ENCODE assay signal across 2 cellular contexts in the genomic region with DNA sequence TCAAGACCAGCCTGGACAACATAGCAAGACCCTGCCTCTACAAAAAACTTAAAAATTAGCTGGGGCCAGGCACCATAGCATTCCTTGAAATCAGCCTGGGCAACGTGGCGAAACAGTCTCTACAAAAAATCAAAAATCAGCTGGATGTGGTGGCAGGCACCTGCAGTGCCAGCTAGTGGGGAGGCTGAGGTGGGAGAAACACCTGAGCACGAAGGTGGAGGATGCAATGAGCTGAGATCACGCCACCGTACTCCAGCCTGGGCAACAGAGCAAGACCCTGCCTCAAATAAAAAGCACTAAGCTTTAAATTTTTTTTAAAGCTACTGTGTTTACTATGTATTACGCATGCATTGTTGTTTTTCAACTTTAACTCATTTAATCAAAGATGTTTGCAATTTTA.
TF ChIP-seq lines count a peak whose summit lies in the region.

No MANE protein-coding gene starts in this region.

TF ChIP-seq in A549, 52 proteins besides CTCF, POLR2A, EP300 and RAD21:
- TF ChIP-seq BCL3 (IDR thresholded peaks at IDR 0.05), result no peak
- no peak for TF ChIP-seq ESRRA (IDR thresholded peaks at IDR 0.05; ENCODE audit: borderline replicate concordance, low read length)
- no peak for TF ChIP-seq RARB (CRISPR knock-in tag; IDR thresholded peaks at IDR 0.05)
- no peak for TF ChIP-seq CHD2 (IDR thresholded peaks at IDR 0.05; ENCODE audit: low read length, partially characterized antibody)
- TF ChIP-seq HES2 (IDR thresholded peaks at IDR 0.05), result no peak
- no peak for TF ChIP-seq CBX8 (IDR thresholded peaks at IDR 0.05)
- no peak for TF ChIP-seq MYC (IDR thresholded peaks at IDR 0.05; ENCODE audit: borderline replicate concordance, low read length)
- no peak for TF ChIP-seq MAFK (IDR thresholded peaks at IDR 0.05; ENCODE audit: partially characterized antibody)
- no peak for TF ChIP-seq HEYL (CRISPR knock-in tag; IDR thresholded peaks at IDR 0.05)
- no peak for TF ChIP-seq FOXS1 (CRISPR knock-in tag; IDR thresholded peaks at IDR 0.05)
- no peak for TF ChIP-seq SMC3 (IDR thresholded peaks at IDR 0.05)
- TF ChIP-seq RCOR1 (IDR thresholded peaks at IDR 0.05; ENCODE audit: low read depth, low read length), result no peak
- TF ChIP-seq KDM1A (IDR thresholded peaks at IDR 0.05; ENCODE audit: low read depth), result no peak
- no peak for TF ChIP-seq BHLHE40 (IDR thresholded peaks at IDR 0.05; ENCODE audit: low read depth, low read length)
- TF ChIP-seq CHD4 (IDR thresholded peaks at IDR 0.05; ENCODE audit: borderline replicate concordance), result no peak

TF ChIP-seq in endothelial cell of umbilical vein, 7 proteins besides CTCF, POLR2A, EP300 and RAD21:
- TF ChIP-seq, protein P1, sequence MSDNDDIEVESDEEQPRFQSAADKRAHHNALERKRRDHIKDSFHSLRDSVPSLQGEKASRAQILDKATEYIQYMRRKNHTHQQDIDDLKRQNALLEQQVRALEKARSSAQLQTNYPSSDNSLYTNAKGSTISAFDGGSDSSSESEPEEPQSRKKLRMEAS (IDR thresholded peaks at IDR 0.05; ENCODE audit: insufficient read depth, insufficient read length), result no peak
- TF ChIP-seq GATA2 (IDR thresholded peaks at IDR 0.05; ENCODE audit: insufficient read depth, insufficient read length, low read depth, low read length), result no peak
- no peak for TF ChIP-seq EZH2 (IDR thresholded peaks at IDR 0.05; ENCODE audit: borderline replicate concordance, low read depth, low read length, severe bottlenecking)
- no peak for TF ChIP-seq POLR2AphosphoS5 (IDR thresholded peaks at IDR 0.05; ENCODE audit: insufficient read depth, low read depth, low read length)
- no peak for TF ChIP-seq JUN (IDR thresholded peaks at IDR 0.05; ENCODE audit: borderline replicate concordance, insufficient read depth, insufficient read length, low read depth)
- no peak for TF ChIP-seq MYC (IDR thresholded peaks at IDR 0.05; ENCODE audit: low read depth, low read length)
- no peak for TF ChIP-seq FOS (IDR thresholded peaks at IDR 0.05; ENCODE audit: borderline replicate concordance, insufficient read depth, low read length)
